ENCODE assay signal across 15 cellular contexts in the genomic region with DNA sequence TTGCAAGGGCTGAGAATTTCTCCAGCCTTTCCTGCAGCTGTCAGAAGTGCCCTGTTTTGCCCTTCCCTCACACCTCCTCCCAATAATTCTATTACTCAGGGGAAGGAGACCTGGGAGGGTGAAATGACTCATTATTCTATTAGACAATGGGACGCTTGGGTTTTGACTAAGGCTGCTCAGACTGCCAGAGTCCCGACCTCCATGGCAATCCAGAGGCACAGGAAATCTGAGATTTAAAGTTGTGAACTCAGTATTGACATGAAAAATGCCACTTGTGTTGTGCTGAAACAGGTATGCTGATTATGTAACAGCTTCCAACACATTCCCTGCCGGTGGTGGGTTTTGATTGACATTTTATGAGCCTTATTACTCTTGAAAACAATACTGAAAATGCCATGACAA.
A peak's percentile ranks its signal among the peaks of the same experiment; 100 is the strongest.
DNase-seq lines count a peak whose midpoint lies in the region; ATAC-seq, FAIRE-seq and TF ChIP-seq lines count a peak whose summit lies in the region.
"Had no signal": no experiment of that assay in that cellular context is flagged by ENCODE, and none has a peak within 500 bp of the region (broad histone marks: within the 10 kb centered on the region; RNA-seq: fewer than 3 reads in every experiment).

No MANE protein-coding gene starts in this region.

- no peaks in the 10 kb centered on the region for H4K20me1 ChIP-seq in keratinocyte (ENCODE audit: control insufficient read depth, extremely low read depth, insufficient read depth, low read length)

- DNase-seq in NCI-H2107 treated with DMSO at 0.1 percent for 48 hours (lab: John Stamatoyannopoulos, UW; ENCODE audit: unreplicated experiment) (peak; percentile 3), NCI-H2107 (lab: John Stamatoyannopoulos, UW) (no peak), WTC11 (ENCODE audit: low spot score) (no peak), keratinocyte (ENCODE audit: low read depth, low spot score) (peak; percentile 50), upper lobe of right lung (no peak), Right ventricle myocardium superior (no peak)
- DNase-seq in activated naive CD4-positive, alpha-beta T cell treated with anti-CD3 and anti-CD28 coated beads, Interleukin-2, amount 10 ng/mL, durations not matched to agents 7 days and 5 days: no peak
- DNase-seq: activated effector memory CD4-positive, alpha-beta T cell treated with Interleukin-2 at 50 U/mL for 16 hours; Calu3; left colon had no signal

- H3K27me3 ChIP-seq in keratinocyte (ENCODE audit: control insufficient read depth, extremely low read depth, insufficient read depth, low read length) (no peaks in the 10 kb centered on the region), upper lobe of right lung (no peaks in the 10 kb centered on the region)

- POLR2A ChIA-PET in WTC11 (lab: Charles Lee): no interaction called here

- ATAC-seq in WTC11 (peak; percentile 51), upper lobe of right lung (peak; percentile 24), Right ventricle myocardium superior (ENCODE audit: poor library complexity) (no peak), HG02759 (IDR thresholded peaks at IDR 0.05; ENCODE audit: unreplicated experiment) (no peak)
- ATAC-seq: left colon had no signal

- no peaks in the 10 kb centered on the region for H3K27me3 Mint-ChIP-seq in WTC11 (ENCODE audit: low read depth)
- H3K27me3 Mint-ChIP-seq in activated naive CD4-positive, alpha-beta T cell treated with anti-CD3 and anti-CD28 coated beads, Interleukin-2, amount 10 ng/mL, durations not matched to agents 7 days and 5 days: no peaks in the 10 kb centered on the region
- H3K27me3 Mint-ChIP-seq: central memory CD8-positive, alpha-beta T cell had no signal

- peak; percentile 96 for FAIRE-seq in keratinocyte (lab: Jason Lieb, UNC)
- FAIRE-seq: GM19239 had no signal

- H3K79me2 ChIP-seq in keratinocyte (ENCODE audit: control insufficient read depth, insufficient read depth, low read length): no peaks in the 10 kb centered on the region

- H3K27ac Mint-ChIP-seq in WTC11: 0 out of 2 replicates have a peak overlapping the region, but pooled peaks have one; percentile 24
- no peak overlapping the region for H3K27ac Mint-ChIP-seq in activated naive CD4-positive, alpha-beta T cell treated with anti-CD3 and anti-CD28 coated beads, Interleukin-2, amount 10 ng/mL, durations not matched to agents 7 days and 5 days

- H3K36me3 ChIP-seq in keratinocyte (ENCODE audit: control insufficient read depth in 2 of 2, extremely low read depth in 1 of 2, insufficient read depth in 2 of 2, low read length in 2 of 2) (no peaks in the 10 kb centered on the region), upper lobe of right lung (no peaks in the 10 kb centered on the region)
- H3K36me3 ChIP-seq: HAP-1 had no signal

- dilution Hi-C loops in keratinocyte (cut with MboI; ENCODE audit: extremely low pct_ligation_motif_present, low sequenced_read_pairs): no loop called here

- H3K9me3 ChIP-seq in keratinocyte (ENCODE audit: control insufficient read depth, low read depth, low read length) (no peaks in the 10 kb centered on the region), upper lobe of right lung (no peaks in the 10 kb centered on the region)
- H3K9me3 ChIP-seq: HAP-1 had no signal

- H3K4me1 ChIP-seq in keratinocyte (ENCODE audit: control insufficient read depth, extremely low read depth, insufficient read depth, low read length) (peaks cover 32% of the 10 kb centered on the region), upper lobe of right lung (no peaks in the 10 kb centered on the region)
- H3K4me1 ChIP-seq: HAP-1 had no signal

- H3K4me3 ChIP-seq in keratinocyte (ENCODE audit: control insufficient read depth in 2 of 3, extremely low read depth in 1 of 3, insufficient read depth in 2 of 3, low read depth in 1 of 3, low read length in 3 of 3) (peak overlapping the region in 2 of 3 experiments; percentile 13 to 30), upper lobe of right lung (no peak overlapping the region)
- H3K4me3 ChIP-seq: HAP-1 had no signal

- no peaks in the 10 kb centered on the region for H3K9me1 ChIP-seq in keratinocyte (ENCODE audit: control insufficient read depth, extremely low read depth, insufficient read depth, low read length)

- no peaks in the 10 kb centered on the region for H3K36me3 Mint-ChIP-seq in WTC11
- H3K36me3 Mint-ChIP-seq in activated naive CD4-positive, alpha-beta T cell treated with anti-CD3 and anti-CD28 coated beads, Interleukin-2, amount 10 ng/mL, durations not matched to agents 7 days and 5 days: no peaks in the 10 kb centered on the region

- peak overlapping the region; percentile 89 for H2AFZ ChIP-seq in keratinocyte (ENCODE audit: control insufficient read depth, low read length)

- peaks cover 10% of the 10 kb centered on the region; the same call in 1 of the 2 replicates for H3K9me3 Mint-ChIP-seq in WTC11
- H3K9me3 Mint-ChIP-seq in activated naive CD4-positive, alpha-beta T cell treated with anti-CD3 and anti-CD28 coated beads, Interleukin-2, amount 10 ng/mL, durations not matched to agents 7 days and 5 days: peaks cover 11% of the 10 kb centered on the region

- peak overlapping the region; percentile 49 for H3K9ac ChIP-seq in keratinocyte (ENCODE audit: control insufficient read depth, extremely low read depth, insufficient read depth, low read length)

- TF ChIP-seq CTCF in WTC11 (IDR thresholded peaks at IDR 0.05) (no peak), keratinocyte (optimal IDR thresholded peaks at IDR 0.05 in 1 of 3, IDR thresholded peaks at IDR 0.05 in 1 of 3, conservative IDR thresholded peaks at IDR 0.05 in 1 of 3; ENCODE audit: extremely low read depth in 1 of 3, insufficient read depth in 2 of 3, low read length in 3 of 3) (no peak), upper lobe of right lung (IDR thresholded peaks at IDR 0.05) (no peak)

- peak overlapping the region; percentile 87 for H3K4me2 ChIP-seq in keratinocyte (ENCODE audit: control insufficient read depth, extremely low read depth, insufficient read depth, low read depth, low read length)

- CTCF ChIA-PET in WTC11 (lab: Charles Lee): no interaction called here
- CTCF ChIA-PET in activated naive CD4-positive, alpha-beta T cell treated with anti-CD3 and anti-CD28 coated beads, Interleukin-2, amount 10 ng/mL, durations not matched to agents 7 days and 5 days (lab: Charles Lee): no interaction called here

- intact Hi-C loops in upper lobe of right lung (cut with DNase I) (no loop called here), Right ventricle myocardium superior (cut with DNase I) (no loop called here)

- no peak overlapping the region for H3K4me3 Mint-ChIP-seq in WTC11
- H3K4me3 Mint-ChIP-seq in activated naive CD4-positive, alpha-beta T cell treated with anti-CD3 and anti-CD28 coated beads, Interleukin-2, amount 10 ng/mL, durations not matched to agents 7 days and 5 days: no peak overlapping the region
- H3K4me3 Mint-ChIP-seq: central memory CD8-positive, alpha-beta T cell had no signal

- peaks cover 17% of the 10 kb centered on the region for H3K4me1 Mint-ChIP-seq in WTC11
- no peaks in the 10 kb centered on the region for H3K4me1 Mint-ChIP-seq in activated naive CD4-positive, alpha-beta T cell treated with anti-CD3 and anti-CD28 coated beads, Interleukin-2, amount 10 ng/mL, durations not matched to agents 7 days and 5 days
- H3K4me1 Mint-ChIP-seq: central memory CD8-positive, alpha-beta T cell had no signal

- H3K27ac ChIP-seq in keratinocyte (ENCODE audit: control insufficient read depth, insufficient read depth, low read length): peak overlapping the region; percentile 86
- no peak overlapping the region for H3K27ac ChIP-seq in upper lobe of right lung
- H3K27ac ChIP-seq: 22Rv1 had no signal

TF ChIP-seq in WTC11, 78 proteins besides CTCF, POLR2A, EP300 and RAD21:
- TF ChIP-seq ETV6 (CRISPR knock-in tag; IDR thresholded peaks at IDR 0.05) (no peak), GTF2I (CRISPR knock-in tag; conservative IDR thresholded peaks at IDR 0.05) (no peak), GRHL2 (CRISPR knock-in tag; IDR thresholded peaks at IDR 0.05; ENCODE audit: insufficient replicate concordance, severe bottlenecking) (no peak), RELA (CRISPR knock-in tag; IDR thresholded peaks at IDR 0.05; ENCODE audit: borderline replicate concordance) (no peak), ZNF671 (CRISPR knock-in tag; IDR thresholded peaks at IDR 0.05) (no peak), SMAD3 (CRISPR knock-in tag; IDR thresholded peaks at IDR 0.05; ENCODE audit: borderline replicate concordance) (no peak)
- TF ChIP-seq, protein P1, sequence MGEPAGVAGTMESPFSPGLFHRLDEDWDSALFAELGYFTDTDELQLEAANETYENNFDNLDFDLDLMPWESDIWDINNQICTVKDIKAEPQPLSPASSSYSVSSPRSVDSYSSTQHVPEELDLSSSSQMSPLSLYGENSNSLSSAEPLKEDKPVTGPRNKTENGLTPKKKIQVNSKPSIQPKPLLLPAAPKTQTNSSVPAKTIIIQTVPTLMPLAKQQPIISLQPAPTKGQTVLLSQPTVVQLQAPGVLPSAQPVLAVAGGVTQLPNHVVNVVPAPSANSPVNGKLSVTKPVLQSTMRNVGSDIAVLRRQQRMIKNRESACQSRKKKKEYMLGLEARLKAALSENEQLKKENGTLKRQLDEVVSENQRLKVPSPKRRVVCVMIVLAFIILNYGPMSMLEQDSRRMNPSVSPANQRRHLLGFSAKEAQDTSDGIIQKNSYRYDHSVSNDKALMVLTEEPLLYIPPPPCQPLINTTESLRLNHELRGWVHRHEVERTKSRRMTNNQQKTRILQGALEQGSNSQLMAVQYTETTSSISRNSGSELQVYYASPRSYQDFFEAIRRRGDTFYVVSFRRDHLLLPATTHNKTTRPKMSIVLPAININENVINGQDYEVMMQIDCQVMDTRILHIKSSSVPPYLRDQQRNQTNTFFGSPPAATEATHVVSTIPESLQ (CRISPR knock-in tag; IDR thresholded peaks at IDR 0.05): no peak
- TF ChIP-seq, protein P2, sequence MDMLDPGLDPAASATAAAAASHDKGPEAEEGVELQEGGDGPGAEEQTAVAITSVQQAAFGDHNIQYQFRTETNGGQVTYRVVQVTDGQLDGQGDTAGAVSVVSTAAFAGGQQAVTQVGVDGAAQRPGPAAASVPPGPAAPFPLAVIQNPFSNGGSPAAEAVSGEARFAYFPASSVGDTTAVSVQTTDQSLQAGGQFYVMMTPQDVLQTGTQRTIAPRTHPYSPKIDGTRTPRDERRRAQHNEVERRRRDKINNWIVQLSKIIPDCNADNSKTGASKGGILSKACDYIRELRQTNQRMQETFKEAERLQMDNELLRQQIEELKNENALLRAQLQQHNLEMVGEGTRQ (CRISPR knock-in tag; IDR thresholded peaks at IDR 0.05): no peak
- TF ChIP-seq, protein P3, sequence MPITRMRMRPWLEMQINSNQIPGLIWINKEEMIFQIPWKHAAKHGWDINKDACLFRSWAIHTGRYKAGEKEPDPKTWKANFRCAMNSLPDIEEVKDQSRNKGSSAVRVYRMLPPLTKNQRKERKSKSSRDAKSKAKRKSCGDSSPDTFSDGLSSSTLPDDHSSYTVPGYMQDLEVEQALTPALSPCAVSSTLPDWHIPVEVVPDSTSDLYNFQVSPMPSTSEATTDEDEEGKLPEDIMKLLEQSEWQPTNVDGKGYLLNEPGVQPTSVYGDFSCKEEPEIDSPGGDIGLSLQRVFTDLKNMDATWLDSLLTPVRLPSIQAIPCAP (CRISPR knock-in tag; IDR thresholded peaks at IDR 0.05): no peak

Comparison
In these comparisons a context has a peak if more than half of its experiments do, and no peak if none do; other contexts are left out.
1. DNase-seq: peak in NCI-H2107 treated with DMSO at 0.1 percent for 48 hours (single experiment) and keratinocyte (single experiment); none in NCI-H2107 (single experiment), WTC11 (single experiment), upper lobe of right lung (single experiment), Right ventricle myocardium superior (single experiment) and activated naive CD4-positive, alpha-beta T cell treated with anti-CD3 and anti-CD28 coated beads, Interleukin-2, amount 10 ng/mL, durations not matched to agents 7 days and 5 days (single experiment).
2. ATAC-seq: peak in WTC11 (single experiment) and upper lobe of right lung (single experiment); none in Right ventricle myocardium superior (single experiment) and HG02759 (single experiment).